8 cellular contexts compared by ENCODE assay signal in genomic region chr14:75069021-75069810, GRCh38. TPM values are rescaled to one million over a fixed set of nuclear protein-coding genes. Genes with fewer than 3 reads are reported as not detected.
DNase-seq lines count a peak whose midpoint lies in the region; ATAC-seq and TF ChIP-seq lines count a peak whose summit lies in the region.

ZC2HC1C (plus strand) TSS chr14:75069641; CDS start chr14:75070574, 933 bp downstream.

- ATAC-seq in GM21619 (IDR thresholded peaks at IDR 0.05; ENCODE audit: unreplicated experiment), result peak; percentile 69
- peak; percentile 84 for ATAC-seq in SK-N-SH treated with all-trans-retinoic acid at 6 μM for 48 hours
- peak; percentile 91 for ATAC-seq in activated naive CD8-positive, alpha-beta T cell treated with anti-CD3 and anti-CD28 coated beads, Interleukin-2, amount 50 U/mL, for 24 hours
- peak; percentile 96 for ATAC-seq in Right ventricle myocardium superior (ENCODE audit: poor library complexity)

- H3K9me3 ChIP-seq in tibial nerve, result no peaks in the 10 kb centered on the region

- H3K9me3 Mint-ChIP-seq in activated naive CD8-positive, alpha-beta T cell treated with anti-CD3 and anti-CD28 coated beads, Interleukin-2, amount 50 U/mL, for 24 hours, result no peaks in the 10 kb centered on the region
- H3K9me3 Mint-ChIP-seq in osteocyte (ENCODE audit: unreplicated experiment), result no peaks in the 10 kb centered on the region

- TF ChIP-seq CTCF in osteocyte (IDR thresholded peaks at IDR 0.05), result no peak
- TF ChIP-seq CTCF in tibial nerve (IDR thresholded peaks at IDR 0.05), result peak in 2 of 5 experiments; percentile 18 to 35

- peak within 1 kb of the TSS; percentile 22 to 60 (median 47) for H3K4me3 ChIP-seq in tibial nerve

- H3K4me3 Mint-ChIP-seq in activated naive CD8-positive, alpha-beta T cell treated with anti-CD3 and anti-CD28 coated beads, Interleukin-2, amount 50 U/mL, for 24 hours, result no peak within 1 kb of the TSS
- H3K4me3 Mint-ChIP-seq in osteocyte (ENCODE audit: unreplicated experiment), result no peak within 1 kb of the TSS

- WGBS in tibial nerve, 2 donors, result 1 to 4% methylated on average over 22 to 29 of the region's 60 CpGs

- peaks cover 7% of the 10 kb centered on the region for H3K4me1 Mint-ChIP-seq in activated naive CD8-positive, alpha-beta T cell treated with anti-CD3 and anti-CD28 coated beads, Interleukin-2, amount 50 U/mL, for 24 hours
- peaks cover 3% of the 10 kb centered on the region for H3K4me1 Mint-ChIP-seq in osteocyte (ENCODE audit: unreplicated experiment)

- TF ChIP-seq EP300 in tibial nerve (IDR thresholded peaks at IDR 0.05), result peak; percentile 91 to 95

- H3K4me1 ChIP-seq in tibial nerve, result peaks cover 0 to 48% (median 26%) of the 10 kb centered on the region in 4 donors

- H3K27me3 ChIP-seq in tibial nerve, result no peaks in the 10 kb centered on the region

- no peaks in the 10 kb centered on the region for H3K36me3 ChIP-seq in tibial nerve

- H3K36me3 Mint-ChIP-seq in activated naive CD8-positive, alpha-beta T cell treated with anti-CD3 and anti-CD28 coated beads, Interleukin-2, amount 50 U/mL, for 24 hours (ENCODE audit: low read depth), result no peaks in the 10 kb centered on the region
- no peaks in the 10 kb centered on the region for H3K36me3 Mint-ChIP-seq in osteocyte (ENCODE audit: unreplicated experiment)

- peak; percentile 41 for DNase-seq in DMS 273 treated with DMSO at 0.1 percent for 48 hours (lab: John Stamatoyannopoulos, UW)
- DNase-seq in M059J (ENCODE audit: low read depth), result peak; percentile 84
- peak; percentile 81 for DNase-seq in activated naive CD8-positive, alpha-beta T cell treated with anti-CD3 and anti-CD28 coated beads, Interleukin-2, amount 50 U/mL, for 24 hours
- peak; percentile 98 for DNase-seq in Right ventricle myocardium superior
- DNase-seq in osteocyte (ENCODE audit: extremely low spot score, unreplicated experiment), result peak; percentile 93
- peak; percentile 93 for DNase-seq in tibial nerve (ENCODE audit: low spot score in 2 of 2)

- H3K27ac ChIP-seq in tibial nerve, result peak within 1 kb of the TSS; percentile 64 to 94 (median 87)

- H3K27me3 Mint-ChIP-seq in activated naive CD8-positive, alpha-beta T cell treated with anti-CD3 and anti-CD28 coated beads, Interleukin-2, amount 50 U/mL, for 24 hours, result no peaks in the 10 kb centered on the region
- H3K27me3 Mint-ChIP-seq in osteocyte (ENCODE audit: unreplicated experiment), result peaks cover 5% of the 10 kb centered on the region

- intact Hi-C loops in Right ventricle myocardium superior (cut with DNase I), result no loop called here

- no peak within 1 kb of the TSS for H3K27ac Mint-ChIP-seq in activated naive CD8-positive, alpha-beta T cell treated with anti-CD3 and anti-CD28 coated beads, Interleukin-2, amount 50 U/mL, for 24 hours
- peak within 1 kb of the TSS; percentile 95 for H3K27ac Mint-ChIP-seq in osteocyte (ENCODE audit: unreplicated experiment)

- peak; percentile 12 to 48 for TF ChIP-seq POLR2A in tibial nerve (IDR thresholded peaks at IDR 0.05)

TF ChIP-seq in SK-N-SH treated with all-trans-retinoic acid at 6 μM for 48 hours, 23 proteins besides CTCF, POLR2A, EP300 and RAD21:
- TF ChIP-seq TSHZ2 (CRISPR knock-in tag; IDR thresholded peaks at IDR 0.05) (no peak), CSDC2 (CRISPR knock-in tag; IDR thresholded peaks at IDR 0.05) (0 out of 2 replicates have a peak, but pooled peaks have one; percentile 22), ESRRG (CRISPR knock-in tag; IDR thresholded peaks at IDR 0.05) (peak; percentile 74; the same call in 1 of the 2 replicates), ZFP3 (CRISPR knock-in tag; IDR thresholded peaks at IDR 0.05) (0 out of 2 replicates have a peak, but pooled peaks have one; percentile 34)

RNA-seq across cellular contexts. Expression of gene ZC2HC1C, which starts in this region (rescaled TPM):
- 1.3 and 9.8 TPM in 2 replicates for total RNA-seq in M059J (2014; rRNA removed; shearing (Covaris generic))
- total RNA-seq in Right ventricle myocardium superior (11.3 TPM), osteocyte (0.08 and 1.0 TPM in 2 replicates), tibial nerve (1 to 10 TPM in 3 of 4 donors, under 1 TPM in 1; 0.78 to 3.1 (median 1.2) TPM)

Comparison
In these comparisons a context has a peak if more than half of its experiments do, and no peak if none do; other contexts are left out.
1. Peak in every context shown above with its lines: DNase-seq, ATAC-seq, H3K4me3 ChIP-seq and H3K27ac ChIP-seq.
2. DNase-seq: peak in every context shown above with its lines; median percentile 98 in Right ventricle myocardium superior; 93 in osteocyte; 93 in tibial nerve; 84 in M059J; 81 in activated naive CD8-positive, alpha-beta T cell treated with anti-CD3 and anti-CD28 coated beads, Interleukin-2, amount 50 U/mL, for 24 hours; 41 in DMS 273 treated with DMSO at 0.1 percent for 48 hours.